ENCODE assay signal across 1 cellular context in genomic region chr2:111919794-111920608, GRCh38.
TF ChIP-seq lines count a peak whose summit lies in the region.

No MANE protein-coding gene starts in this region.

TF ChIP-seq in HepG2, 621 proteins besides CTCF, POLR2A, EP300 and RAD21 (continued from another document and continues in another):
- TF ChIP-seq NFAT5 (CRISPR knock-in tag; IDR thresholded peaks at IDR 0.05) (no peak), SP140L (CRISPR knock-in tag; IDR thresholded peaks at IDR 0.05; ENCODE audit: borderline replicate concordance) (no peak), BHLHE40 (IDR thresholded peaks at IDR 0.05; ENCODE audit: low read length) (peak; percentile 20; the same call in 1 of the 2 replicates), SIX4 (CRISPR knock-in tag; IDR thresholded peaks at IDR 0.05) (peak; percentile 56; the same call in 1 of the 2 replicates), FOSL1 (CRISPR knock-in tag; IDR thresholded peaks at IDR 0.05; ENCODE audit: borderline replicate concordance) (no peak), ZNF414 (CRISPR knock-in tag; IDR thresholded peaks at IDR 0.05) (0 out of 2 replicates have a peak, but pooled peaks have one; percentile 22), KAT2B (IDR thresholded peaks at IDR 0.05; ENCODE audit: borderline replicate concordance, low read depth, low read length) (no peak), FOSL2 (CRISPR knock-in tag; IDR thresholded peaks at IDR 0.05) (peak; percentile 82), ZKSCAN5 (CRISPR knock-in tag; IDR thresholded peaks at IDR 0.05) (no peak), TRAFD1 (CRISPR knock-in tag; IDR thresholded peaks at IDR 0.05; ENCODE audit: borderline replicate concordance) (no peak), LRRFIP1 (CRISPR knock-in tag; conservative IDR thresholded peaks at IDR 0.05) (no peak), BCLAF1 (IDR thresholded peaks at IDR 0.05) (no peak), ZNF879 (CRISPR knock-in tag; IDR thresholded peaks at IDR 0.05) (no peak), NR2F6 (IDR thresholded peaks at IDR 0.05) (peak; percentile 91), NR2F6 (CRISPR knock-in tag; IDR thresholded peaks at IDR 0.05) (peak; percentile 93), HIC2 (CRISPR knock-in tag; IDR thresholded peaks at IDR 0.05; ENCODE audit: low read depth) (peak; percentile 71), ZSCAN25 (CRISPR knock-in tag; IDR thresholded peaks at IDR 0.05) (no peak), ZNF354B (CRISPR knock-in tag; IDR thresholded peaks at IDR 0.05) (no peak), MAX (IDR thresholded peaks at IDR 0.05) (no peak), CENPX (CRISPR knock-in tag; IDR thresholded peaks at IDR 0.05) (no peak), THRA (CRISPR knock-in tag; IDR thresholded peaks at IDR 0.05; ENCODE audit: borderline replicate concordance) (peak; percentile 65; the same call in 1 of the 2 replicates), CREB1 (IDR thresholded peaks at IDR 0.05) (no peak), CREB1 (CRISPR knock-in tag; IDR thresholded peaks at IDR 0.05) (peak; percentile 62; the same call in 1 of the 2 replicates), EHMT2 (IDR thresholded peaks at IDR 0.05; ENCODE audit: borderline replicate concordance, low read depth, low read length) (no peak), BRCA1 (CRISPR knock-in tag; IDR thresholded peaks at IDR 0.05) (peak; percentile 68; the same call in 1 of the 2 replicates), TEF (CRISPR knock-in tag; IDR thresholded peaks at IDR 0.05) (no peak), ZNF557 (CRISPR knock-in tag; IDR thresholded peaks at IDR 0.05) (no peak), ZNF878 (CRISPR knock-in tag; IDR thresholded peaks at IDR 0.05) (no peak), ZMAT3 (CRISPR knock-in tag; conservative IDR thresholded peaks at IDR 0.05) (no peak), ZNF562 (CRISPR knock-in tag; IDR thresholded peaks at IDR 0.05; ENCODE audit: borderline replicate concordance) (no peak), ZIK1 (CRISPR knock-in tag; IDR thresholded peaks at IDR 0.05; ENCODE audit: borderline replicate concordance, low read depth) (no peak), KLF11 (CRISPR knock-in tag; IDR thresholded peaks at IDR 0.05) (0 out of 2 replicates have a peak, but pooled peaks have one; percentile 35), ZNF574 (CRISPR knock-in tag; IDR thresholded peaks at IDR 0.05) (peak; percentile 72), MTA1 (CRISPR knock-in tag; IDR thresholded peaks at IDR 0.05; ENCODE audit: borderline replicate concordance) (peak; percentile 87), TRIM24 (CRISPR knock-in tag; IDR thresholded peaks at IDR 0.05) (no peak), REL (CRISPR knock-in tag; conservative IDR thresholded peaks at IDR 0.05) (no peak), TCF7L2 (IDR thresholded peaks at IDR 0.05; ENCODE audit: low read depth, low read length) (no peak), ZNF776 (CRISPR knock-in tag; IDR thresholded peaks at IDR 0.05) (no peak), MXD1 (CRISPR knock-in tag; IDR thresholded peaks at IDR 0.05) (no peak), HDAC2 (CRISPR knock-in tag; IDR thresholded peaks at IDR 0.05) (peak; percentile 88), ATF7-NPFF (CRISPR knock-in tag; IDR thresholded peaks at IDR 0.05; ENCODE audit: low read depth) (no peak)
